1 cellular context compared by ENCODE assay signal in the genomic region with DNA sequence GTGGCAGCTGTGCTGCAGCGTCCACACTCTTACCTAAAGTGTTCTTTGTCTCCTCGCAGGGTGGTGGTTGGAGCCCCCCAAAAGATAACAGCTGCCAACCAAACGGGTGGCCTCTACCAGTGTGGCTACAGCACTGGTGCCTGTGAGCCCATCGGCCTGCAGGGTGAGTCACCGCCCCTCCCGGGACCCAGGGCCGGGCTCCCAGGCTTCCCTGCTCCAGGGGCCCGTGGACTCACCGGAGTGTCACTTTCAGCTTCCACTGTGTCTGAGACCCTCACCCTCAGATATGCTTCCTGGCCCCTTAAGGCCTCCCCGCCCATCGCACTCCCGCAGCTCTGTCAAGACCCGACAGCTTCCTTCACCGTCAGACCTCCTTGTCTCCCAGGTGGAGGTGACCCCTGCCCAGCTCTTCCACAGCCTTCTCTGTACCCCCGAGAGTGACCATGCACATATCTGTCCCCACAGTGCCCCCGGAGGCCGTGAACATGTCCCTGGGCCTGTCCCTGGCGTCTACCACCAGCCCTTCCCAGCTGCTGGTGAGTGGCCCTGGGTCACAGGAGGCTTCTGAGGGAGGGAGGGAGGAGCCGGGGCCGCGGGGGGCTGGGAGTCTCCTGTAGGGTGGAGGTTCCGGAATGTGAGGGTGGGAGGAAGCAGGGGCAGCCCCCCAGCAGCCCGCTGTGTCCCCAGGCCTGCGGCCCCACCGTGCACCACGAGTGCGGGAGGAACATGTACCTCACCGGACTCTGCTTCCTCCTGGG.
TF ChIP-seq lines count a peak whose summit lies in the region.

No MANE protein-coding gene starts in this region.

TF ChIP-seq in K562, 482 proteins besides CTCF, POLR2A, EP300 and RAD21:
- TF ChIP-seq L3MBTL2 (IDR thresholded peaks at IDR 0.05): no peak
- TF ChIP-seq, protein P1, sequence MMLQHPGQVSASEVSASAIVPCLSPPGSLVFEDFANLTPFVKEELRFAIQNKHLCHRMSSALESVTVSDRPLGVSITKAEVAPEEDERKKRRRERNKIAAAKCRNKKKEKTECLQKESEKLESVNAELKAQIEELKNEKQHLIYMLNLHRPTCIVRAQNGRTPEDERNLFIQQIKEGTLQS (IDR thresholded peaks at IDR 0.05): 0 out of 2 replicates have a peak, but pooled peaks have one; percentile 13
- TF ChIP-seq, protein P1 (CRISPR knock-in tag; conservative IDR thresholded peaks at IDR 0.05): no peak
TF ChIP-seq in K562: peak in this region for 1.
